ENCODE assay signal across 32 cellular contexts in the genomic region with DNA sequence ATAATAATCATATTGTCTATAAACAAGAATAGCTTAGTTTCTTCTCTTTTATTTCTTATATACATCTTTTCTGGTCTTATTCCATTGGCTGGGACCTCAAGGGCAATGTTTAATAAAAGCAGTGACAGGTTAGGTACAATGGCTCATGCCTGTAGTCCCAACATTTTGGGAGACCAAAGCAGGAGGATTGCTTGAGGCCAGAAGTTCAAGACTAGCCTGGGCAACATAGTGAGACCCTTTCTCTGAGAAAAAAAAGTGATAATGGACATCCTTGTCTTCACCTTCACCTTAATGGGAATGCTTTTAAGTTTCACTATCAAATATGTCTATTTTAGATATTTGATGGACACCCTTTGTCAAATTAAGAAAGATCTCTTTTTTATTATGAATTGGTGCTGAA. TPM values are rescaled to one million over a fixed set of nuclear protein-coding genes. Genes with fewer than 3 reads are reported as not detected.
DNase-seq lines count a peak whose midpoint lies in the region; ATAC-seq and TF ChIP-seq lines count a peak whose summit lies in the region.
"Had no signal": no experiment of that assay in that cellular context is flagged by ENCODE, and none has a peak within 500 bp of the region (broad histone marks: within the 10 kb centered on the region; RNA-seq: fewer than 3 reads in every experiment).

No MANE protein-coding gene starts in this region.

- H3K27ac Mint-ChIP-seq in WTC11 (no peak overlapping the region), osteocyte (ENCODE audit: unreplicated experiment) (no peak overlapping the region), natural killer cell (no peak overlapping the region)
- H3K27ac Mint-ChIP-seq: B cell; CD14-positive monocyte; CD4-positive, alpha-beta memory T cell; CD4-positive, alpha-beta T cell; CD4-positive, CD25-positive, alpha-beta regulatory T cell; CD8-positive, alpha-beta memory T cell; CD8-positive, alpha-beta T cell had no signal

- POLR2A ChIA-PET in WTC11 (lab: Charles Lee): interaction anchor here (0.6 kb wide), 1 partner anchor 167 kb away, joined by 4 read pairs; no protein-coding TSS in a partner anchor

- no peaks in the 10 kb centered on the region for H3K27me3 ChIP-seq in endocrine pancreas (ENCODE audit: control insufficient read depth, insufficient read depth, low read length)
- H3K27me3 ChIP-seq in Peyer's patch: no peaks in the 10 kb centered on the region
- H3K27me3 ChIP-seq: BE2C; BLaER1; BLaER1 treated with 17β-estradiol and CSF1 and Interleukin-3, amounts not matched to agents 10 nM and 100 nM had no signal

- H3K9ac ChIP-seq in endocrine pancreas (ENCODE audit: control insufficient read depth, insufficient read depth, low read length): no peak overlapping the region
- H3K9ac ChIP-seq: BLaER1; BLaER1 treated with 17β-estradiol and CSF1 and Interleukin-3, amounts not matched to agents 10 nM and 100 nM had no signal

- H3K36me3 ChIP-seq in endocrine pancreas (ENCODE audit: control insufficient read depth, insufficient read depth, low read length): no peaks in the 10 kb centered on the region
- H3K36me3 ChIP-seq in Peyer's patch: no peaks in the 10 kb centered on the region
- H3K36me3 ChIP-seq: BE2C; BLaER1; BLaER1 treated with 17β-estradiol and CSF1 and Interleukin-3, amounts not matched to agents 10 nM and 100 nM had no signal

- TF ChIP-seq CTCF in WTC11 (IDR thresholded peaks at IDR 0.05) (no peak), osteocyte (IDR thresholded peaks at IDR 0.05) (no peak), natural killer cell (IDR thresholded peaks at IDR 0.05) (no peak), Peyer's patch (IDR thresholded peaks at IDR 0.05) (no peak)

- H3K4me3 Mint-ChIP-seq in WTC11: no peak overlapping the region
- no peak overlapping the region for H3K4me3 Mint-ChIP-seq in osteocyte (ENCODE audit: unreplicated experiment)
- no peak overlapping the region for H3K4me3 Mint-ChIP-seq in natural killer cell
- H3K4me3 Mint-ChIP-seq in activated T-cell treated with anti-CD3 and anti-CD28 coated beads, Interleukin-2, amount 50 U/mL, for 4 hours: no peak overlapping the region
- H3K4me3 Mint-ChIP-seq: B cell; CD14-positive monocyte; CD4-positive, alpha-beta memory T cell; CD4-positive, alpha-beta T cell; CD4-positive, CD25-positive, alpha-beta regulatory T cell; CD8-positive, alpha-beta memory T cell; CD8-positive, alpha-beta T cell had no signal

- no peak overlapping the region for H3K27ac ChIP-seq in Peyer's patch
- H3K27ac ChIP-seq: 22Rv1; A549; BLaER1; BLaER1 treated with 17β-estradiol and CSF1 and Interleukin-3, amounts not matched to agents 10 nM and 100 nM; C4-2B had no signal

- H3K36me3 Mint-ChIP-seq in WTC11: peaks cover 62% of the 10 kb centered on the region
- H3K36me3 Mint-ChIP-seq in osteocyte (ENCODE audit: unreplicated experiment): no peaks in the 10 kb centered on the region
- H3K36me3 Mint-ChIP-seq in natural killer cell: no peaks in the 10 kb centered on the region
- H3K36me3 Mint-ChIP-seq in activated T-cell treated with anti-CD3 and anti-CD28 coated beads, Interleukin-2, amount 50 U/mL, for 4 hours (ENCODE audit: insufficient read depth): no peaks in the 10 kb centered on the region
- H3K36me3 Mint-ChIP-seq: CD14-positive monocyte; CD4-positive, CD25-positive, alpha-beta regulatory T cell; CD8-positive, alpha-beta memory T cell; CD8-positive, alpha-beta T cell had no signal

- peaks cover 57% of the 10 kb centered on the region for H3K4me1 Mint-ChIP-seq in WTC11
- H3K4me1 Mint-ChIP-seq in osteocyte (ENCODE audit: unreplicated experiment): no peaks in the 10 kb centered on the region
- no peaks in the 10 kb centered on the region for H3K4me1 Mint-ChIP-seq in natural killer cell
- no peaks in the 10 kb centered on the region for H3K4me1 Mint-ChIP-seq in activated T-cell treated with anti-CD3 and anti-CD28 coated beads, Interleukin-2, amount 50 U/mL, for 4 hours (ENCODE audit: low read depth)
- H3K4me1 Mint-ChIP-seq: B cell; CD14-positive monocyte; CD4-positive, alpha-beta memory T cell; CD4-positive, CD25-positive, alpha-beta regulatory T cell; CD8-positive, alpha-beta memory T cell had no signal

- no peak for ATAC-seq in WTC11
- no peak for ATAC-seq in natural killer cell
- ATAC-seq in activated T-cell treated with anti-CD3 and anti-CD28 coated beads, Interleukin-2, amount 50 U/mL, for 4 hours: no peak
- ATAC-seq: A549; CD8-positive, alpha-beta T cell had no signal

- intact Hi-C loops in natural killer cell (cut with micrococcal nuclease): no loop called here

- H3K4me3 ChIP-seq in endocrine pancreas (ENCODE audit: control insufficient read depth, insufficient read depth, low read length): peak overlapping the region; percentile 20
- no peak overlapping the region for H3K4me3 ChIP-seq in Peyer's patch
- H3K4me3 ChIP-seq: A549; BLaER1; BLaER1 treated with 17β-estradiol and CSF1 and Interleukin-3, amounts not matched to agents 10 nM and 100 nM had no signal

- H3K9me3 Mint-ChIP-seq in WTC11 (peaks cover 26% of the 10 kb centered on the region), osteocyte (ENCODE audit: unreplicated experiment) (peaks cover 12% of the 10 kb centered on the region), natural killer cell (peaks cover 0 to 9% of the 10 kb centered on the region in 2 donors)
- peaks cover 13% of the 10 kb centered on the region for H3K9me3 Mint-ChIP-seq in activated T-cell treated with anti-CD3 and anti-CD28 coated beads, Interleukin-2, amount 50 U/mL, for 4 hours
- H3K9me3 Mint-ChIP-seq: CD8-positive, alpha-beta T cell had no signal

- CTCF ChIA-PET in WTC11 (lab: Charles Lee): no interaction called here

- DNase-seq in WTC11 (ENCODE audit: low spot score) (no peak), osteocyte (ENCODE audit: extremely low spot score, unreplicated experiment) (peak; percentile 1), natural killer cell (no peak), Peyer's patch (no peak)
- DNase-seq in activated T-cell treated with anti-CD3 and anti-CD28 coated beads, Interleukin-2, amount 50 U/mL, for 4 hours: no peak
- DNase-seq: 8988T; ACHN; AML-193; BE2C; C1 segment of cervical spinal cord; Caco-2; Calu3; CD4-positive, alpha-beta memory T cell; CD4-positive, alpha-beta T cell; CD4-positive, CD25-positive, alpha-beta regulatory T cell; CD8-positive, alpha-beta memory T cell; CD8-positive, alpha-beta T cell; COR-L47; DMS 273 treated with DMSO at 0.1 percent for 48 hours; DMS153; DMS79; DMS79 treated with DMSO at 0.1 percent for 48 hours; DND-41; EL had no signal

- no peaks in the 10 kb centered on the region for H3K27me3 Mint-ChIP-seq in WTC11 (ENCODE audit: low read depth)
- peaks cover 47% of the 10 kb centered on the region for H3K27me3 Mint-ChIP-seq in osteocyte (ENCODE audit: unreplicated experiment)
- peaks cover 12 to 18% of the 10 kb centered on the region in 2 donors for H3K27me3 Mint-ChIP-seq in natural killer cell (ENCODE audit: low read depth in 2 of 2)
- H3K27me3 Mint-ChIP-seq in activated T-cell treated with anti-CD3 and anti-CD28 coated beads, Interleukin-2, amount 50 U/mL, for 4 hours (ENCODE audit: low read depth): peaks cover 2% of the 10 kb centered on the region

- peaks cover 14% of the 10 kb centered on the region for H3K4me1 ChIP-seq in endocrine pancreas (ENCODE audit: control insufficient read depth, insufficient read depth, low read length)
- H3K4me1 ChIP-seq in Peyer's patch: no peaks in the 10 kb centered on the region
- H3K4me1 ChIP-seq: A549, BE2C had no signal

- no peak for TF ChIP-seq POLR2A in Peyer's patch (IDR thresholded peaks at IDR 0.05)

- H3K9me3 ChIP-seq in endocrine pancreas (ENCODE audit: control insufficient read depth, low read length) (no peaks in the 10 kb centered on the region), Peyer's patch (peaks cover 0 to 4% (median 1%) of the 10 kb centered on the region in 4 donors)
- H3K9me3 ChIP-seq: BE2C had no signal

TF ChIP-seq in WTC11, 78 proteins besides CTCF, POLR2A, EP300 and RAD21:
- TF ChIP-seq GABPB1 (CRISPR knock-in tag; IDR thresholded peaks at IDR 0.05): no peak
- peak; percentile 96 for TF ChIP-seq ZNF121 (CRISPR knock-in tag; IDR thresholded peaks at IDR 0.05)
TF ChIP-seq in WTC11: peak in this region for 1.

RNA-seq across cellular contexts. Expression of a gene that starts 8.1 kb away (rescaled TPM):
- total RNA-seq in WTC11 (2021) (25.8 to 33.3 TPM (median 32.4 TPM) in 3 replicates), osteocyte (not detected in 2 replicates), natural killer cell (under 1 TPM in 1 of 3 donors, not detected in 2; 0.05 TPM), Peyer's patch (100 to 1,000 TPM in 3 of 4 donors, 10 to 100 TPM in 1; 16.5 to 147 (median 125) TPM)
- total RNA-seq in activated T-cell treated with anti-CD3 and anti-CD28 coated beads, Interleukin-2, amount 50 U/mL, for 4 hours: under 1 TPM; 0.03 to 0.05 (median 0.05) TPM
- total RNA-seq: B cell; CD4-positive, alpha-beta memory T cell; CD4-positive, alpha-beta T cell; CD4-positive, CD25-positive, alpha-beta regulatory T cell; CD8-positive, alpha-beta memory T cell; CD8-positive, alpha-beta T cell had no signal

Comparison
In these comparisons a context has a peak if more than half of its experiments do, and no peak if none do; other contexts are left out.
1. RNA of a gene that starts 8.1 kb away (total RNA-seq): 16.5 to 147 TPM in Peyer's patch and 25.8 to 33.3 TPM in WTC11; 0.03 to 0.05 TPM in activated T-cell treated with anti-CD3 and anti-CD28 coated beads, Interleukin-2, amount 50 U/mL, for 4 hours, 0.05 TPM in natural killer cell and not detected in osteocyte; every median in the first group is over 10 times any median in the second.